8 cellular contexts compared by ENCODE assay signal in the genomic region with DNA sequence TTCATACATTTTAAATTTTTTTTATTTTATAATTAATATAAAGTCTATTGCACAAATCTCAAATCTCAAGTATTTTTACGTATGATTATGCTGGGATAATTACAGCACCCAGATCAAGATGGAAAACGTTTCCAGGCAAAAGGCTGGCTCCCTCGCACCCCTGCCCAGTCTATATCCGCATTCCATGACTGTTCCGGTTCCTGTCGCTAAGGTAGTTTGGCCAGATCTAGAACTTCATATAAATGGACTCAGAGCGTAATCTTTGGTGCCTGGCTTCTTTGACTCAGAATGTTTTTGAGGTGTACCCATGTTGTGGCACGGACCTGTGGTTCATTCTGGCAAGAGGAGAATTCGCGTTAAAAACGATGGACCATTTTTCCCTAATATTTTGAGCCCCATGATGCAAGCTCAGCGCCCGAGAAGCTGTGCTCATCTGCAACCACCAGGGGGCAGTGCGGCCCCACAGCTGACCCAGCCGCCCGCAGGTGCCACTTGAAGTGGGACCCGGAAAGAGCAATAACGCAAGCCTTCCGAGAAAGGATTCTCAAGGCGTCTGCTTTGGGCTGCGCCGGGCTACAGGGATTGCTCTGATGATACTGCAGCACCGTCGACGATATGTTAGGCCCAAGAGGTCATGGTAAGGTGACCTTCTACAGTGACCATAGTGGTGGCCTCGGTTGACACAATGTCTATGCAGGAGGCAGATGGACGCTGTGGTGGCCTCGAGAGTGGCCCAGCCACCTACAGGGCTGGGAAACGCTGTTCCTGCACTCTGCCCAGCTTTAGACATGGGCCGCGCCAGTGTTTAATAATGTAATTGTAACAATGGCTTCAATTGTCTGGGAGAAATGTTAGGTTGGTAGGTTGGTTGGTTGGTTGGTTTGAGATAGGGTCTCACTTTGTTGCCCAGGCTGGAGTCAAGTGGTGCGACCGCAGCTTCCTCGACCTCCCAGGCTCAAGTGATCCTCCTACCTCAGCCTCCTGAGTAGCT.
DNase-seq lines count a peak whose midpoint lies in the region; ATAC-seq and TF ChIP-seq lines count a peak whose summit lies in the region.

No MANE protein-coding gene starts in this region.

- peaks cover 0 to 31% (median 0%) of the 10 kb centered on the region in 3 donors for H3K4me1 ChIP-seq in esophagus squamous epithelium

- no peaks in the 10 kb centered on the region for H3K27me3 ChIP-seq in esophagus squamous epithelium

- H3K9me3 ChIP-seq in esophagus squamous epithelium = no peaks in the 10 kb centered on the region

- no peak for TF ChIP-seq POLR2A in esophagus squamous epithelium (IDR thresholded peaks at IDR 0.05)

- H3K9me3 Mint-ChIP-seq in natural killer cell = no peaks in the 10 kb centered on the region
- H3K9me3 Mint-ChIP-seq in stimulated activated memory B cell treated with anti-CD40 and anti-IgM and Interleukin-4, amounts not matched to agents 10 μg/mL and 1 μg/mL and 100 μg/mL, for 72 hours = no peaks in the 10 kb centered on the region

- no peaks in the 10 kb centered on the region for H3K36me3 ChIP-seq in esophagus squamous epithelium

- peak; percentile 87 to 99 (median 95) for TF ChIP-seq CTCF in esophagus squamous epithelium (IDR thresholded peaks at IDR 0.05)
- TF ChIP-seq CTCF in natural killer cell (IDR thresholded peaks at IDR 0.05) = peak; percentile 95

- 47 to 49% methylated on average over 25 to 29 of the region's 34 CpGs for WGBS in esophagus squamous epithelium, 2 donors

- H3K4me1 Mint-ChIP-seq in natural killer cell = peaks cover 11% of the 10 kb centered on the region in 2 donors
- peaks cover 9% of the 10 kb centered on the region for H3K4me1 Mint-ChIP-seq in stimulated activated memory B cell treated with anti-CD40 and anti-IgM and Interleukin-4, amounts not matched to agents 10 μg/mL and 1 μg/mL and 100 μg/mL, for 72 hours

- no peak overlapping the region for H3K4me3 Mint-ChIP-seq in natural killer cell
- peak overlapping the region; percentile 23 for H3K4me3 Mint-ChIP-seq in stimulated activated memory B cell treated with anti-CD40 and anti-IgM and Interleukin-4, amounts not matched to agents 10 μg/mL and 1 μg/mL and 100 μg/mL, for 72 hours

- peak overlapping the region in 3 of 4 donors; percentile 3 to 33 (median 28) for H3K27ac ChIP-seq in esophagus squamous epithelium

- peaks cover 0 to 4% of the 10 kb centered on the region in 2 donors for H3K27me3 Mint-ChIP-seq in natural killer cell (ENCODE audit: low read depth in 2 of 2)
- peaks cover 8% of the 10 kb centered on the region for H3K27me3 Mint-ChIP-seq in stimulated activated memory B cell treated with anti-CD40 and anti-IgM and Interleukin-4, amounts not matched to agents 10 μg/mL and 1 μg/mL and 100 μg/mL, for 72 hours

- H3K4me3 ChIP-seq in esophagus squamous epithelium = no peak overlapping the region

- no peak overlapping the region for H3K27ac Mint-ChIP-seq in natural killer cell
- no peak overlapping the region for H3K27ac Mint-ChIP-seq in stimulated activated memory B cell treated with anti-CD40 and anti-IgM and Interleukin-4, amounts not matched to agents 10 μg/mL and 1 μg/mL and 100 μg/mL, for 72 hours

- intact Hi-C loops in esophagus squamous epithelium (cut with DNase I) = loop anchor here (5.0 kb wide), 2 partner anchors 186 to 444 kb away; no protein-coding TSS in a partner anchor
- intact Hi-C loops in natural killer cell (cut with micrococcal nuclease) = loop anchor here (1.0 kb wide), 3 partner anchors 76 to 425 kb away; no protein-coding TSS in a partner anchor

- DNase-seq in DMS153 treated with DMSO at 0.1 percent for 48 hours (lab: John Stamatoyannopoulos, UW; ENCODE audit: unreplicated experiment) (peak; percentile 49), HK-2 (ENCODE audit: unreplicated experiment) (peak; percentile 85), OCI-M1 (lab: John Stamatoyannopoulos, UW) (peak; percentile 87), activated T-cell treated with anti-CD3 and anti-CD28 coated beads for 48 hours (ENCODE audit: low read depth) (peak; percentile 79), esophagus squamous epithelium (lab: John Stamatoyannopoulos, UW) (no peak), natural killer cell (peak; percentile 31)

- H3K36me3 Mint-ChIP-seq in natural killer cell = no peaks in the 10 kb centered on the region
- no peaks in the 10 kb centered on the region for H3K36me3 Mint-ChIP-seq in stimulated activated memory B cell treated with anti-CD40 and anti-IgM and Interleukin-4, amounts not matched to agents 10 μg/mL and 1 μg/mL and 100 μg/mL, for 72 hours

- peak; percentile 87 to 96 (median 89) for ATAC-seq in natural killer cell
- ATAC-seq in stimulated activated memory B cell treated with anti-CD40 and anti-IgM and Interleukin-4, amounts not matched to agents 10 μg/mL and 1 μg/mL and 100 μg/mL, for 72 hours = peak; percentile 77
- no peak for ATAC-seq in HG03520 (IDR thresholded peaks at IDR 0.05; ENCODE audit: unreplicated experiment)
